1 cellular context compared by ENCODE assay signal in the genomic region with DNA sequence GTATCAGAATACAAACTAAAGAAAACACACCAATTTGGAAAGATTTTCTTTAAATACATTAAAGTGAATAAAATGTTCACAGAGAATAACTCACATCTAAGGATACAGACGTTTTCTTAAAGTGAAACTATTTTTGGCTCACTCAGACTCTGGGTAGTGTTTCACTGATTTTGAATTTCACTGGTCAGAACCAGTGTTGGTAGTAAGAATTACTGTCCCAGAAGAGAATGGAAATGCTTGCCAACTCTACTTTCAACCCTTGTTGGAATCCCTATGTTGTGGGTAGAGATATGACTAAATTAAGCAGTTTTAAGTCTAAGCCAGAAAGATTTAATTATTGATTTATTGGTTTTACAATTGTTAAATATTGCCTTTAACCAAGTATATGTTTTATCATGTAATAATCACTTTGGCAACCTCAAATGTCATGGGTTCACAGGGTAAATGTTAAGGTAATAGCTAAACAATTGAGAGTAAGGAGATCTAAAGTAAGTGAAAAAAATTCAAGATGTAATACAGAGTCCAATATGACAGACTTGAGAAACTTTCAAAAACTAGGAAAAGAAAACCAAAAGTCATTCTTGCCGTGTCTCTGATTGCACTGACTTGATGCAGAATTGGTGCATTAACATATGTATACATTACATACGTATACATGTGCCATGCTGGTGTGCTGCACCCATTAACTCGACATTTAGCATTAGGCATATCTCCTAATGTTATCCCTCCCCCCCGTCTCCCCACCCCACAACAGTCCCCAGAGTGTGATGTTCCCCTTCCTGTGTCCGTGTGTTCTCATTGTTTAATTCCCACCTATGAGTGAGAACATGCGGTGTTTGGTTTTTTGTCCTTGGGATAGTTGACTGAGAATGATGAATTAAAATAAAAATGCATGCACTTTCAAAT.
TF ChIP-seq lines count a peak whose summit lies in the region.

No MANE protein-coding gene starts in this region.

TF ChIP-seq in A549, 52 proteins besides CTCF, POLR2A, EP300 and RAD21 (continued from another document):
- TF ChIP-seq FOXS1 (CRISPR knock-in tag; IDR thresholded peaks at IDR 0.05) (peak; percentile 74; the same call in 1 of the 2 replicates), EHF (CRISPR knock-in tag; IDR thresholded peaks at IDR 0.05) (peak; percentile 96), FOSB (CRISPR knock-in tag; IDR thresholded peaks at IDR 0.05) (peak; percentile 98), TFCP2L1 (CRISPR knock-in tag; IDR thresholded peaks at IDR 0.05) (peak; percentile 98), TP53 (CRISPR knock-in tag; IDR thresholded peaks at IDR 0.05) (peak; percentile 94)
